ENCODE assay signal across 8 cellular contexts in the genomic region with DNA sequence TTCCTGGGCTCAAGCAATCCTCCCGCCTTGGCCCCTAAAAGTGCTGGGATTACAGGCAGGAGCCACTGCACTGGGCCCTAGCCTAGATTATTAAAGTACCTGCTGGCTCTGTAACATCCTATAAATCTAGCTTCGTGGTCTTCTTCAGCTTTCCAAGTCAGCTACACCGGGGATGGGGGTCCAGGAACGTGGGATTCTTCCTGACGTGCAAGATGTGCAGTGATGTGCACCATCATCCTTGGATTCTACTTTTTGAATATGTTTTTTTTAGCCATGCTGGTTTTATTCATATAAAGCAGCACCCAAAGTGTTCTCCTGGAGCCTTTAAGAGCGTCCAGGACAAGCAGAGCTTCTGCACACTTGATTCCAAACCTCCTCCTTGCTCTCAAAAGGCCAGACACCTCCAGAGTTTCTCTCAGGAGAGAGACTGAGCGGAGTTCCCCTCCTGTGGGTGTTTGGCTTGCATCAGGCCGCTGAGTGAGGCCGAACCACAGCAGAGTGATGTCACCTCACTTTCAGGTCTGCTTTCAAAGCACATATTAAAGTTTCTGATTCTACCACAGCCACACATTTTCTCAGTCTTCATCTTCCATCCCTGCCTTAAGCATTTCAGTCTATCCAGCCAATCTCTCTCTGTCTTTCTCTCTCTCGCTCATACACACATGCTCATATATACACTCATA. TPM values are rescaled to one million over a fixed set of nuclear protein-coding genes. Genes with fewer than 3 reads are reported as not detected.
DNase-seq lines count a peak whose midpoint lies in the region; ATAC-seq and TF ChIP-seq lines count a peak whose summit lies in the region.

No MANE protein-coding gene starts in this region.

- ATAC-seq in GM19397 (IDR thresholded peaks at IDR 0.05; ENCODE audit: unreplicated experiment): peak; percentile 67
- ATAC-seq in HG03442 (IDR thresholded peaks at IDR 0.05; ENCODE audit: unreplicated experiment): peak; percentile 65

- H4K8ac ChIP-seq in mesendoderm (ENCODE audit: low read depth, low read length): no peak overlapping the region

- H3K4me1 ChIP-seq in PC-9 (replicated peaks; ENCODE audit: insufficient read depth) (no peaks in the 10 kb centered on the region; the same call in 1 of the 2 replicates), mesendoderm (ENCODE audit: control insufficient read depth, low read depth, low read length) (no peaks in the 10 kb centered on the region)

- H3K4me2 ChIP-seq in PC-9: no peak overlapping the region
- H3K4me2 ChIP-seq in mesendoderm (ENCODE audit: low read length): no peak overlapping the region

- POLR2A ChIA-PET in PC-9 (lab: Charles Lee; ENCODE audit: unreplicated experiment): no interaction called here

- DNase-seq in activated CD8-positive, alpha-beta memory T cell treated with anti-CD3 and anti-CD28 coated beads for 1 hour (ENCODE audit: extremely low read depth in 1 of 2, low read depth in 1 of 2): peak; percentile 63 to 65
- peak; percentile 79 for DNase-seq in germinal center (ENCODE audit: low spot score)
- peak; percentile 72 for DNase-seq in stimulated activated CD8-positive, alpha-beta memory T cell treated with anti-CD3 and anti-CD28 coated beads, Interleukin-7, amount 100 ng/mL, for 24 hours (ENCODE audit: low read depth)
- DNase-seq in middle frontal gyrus (ENCODE audit: extremely low spot score, low spot score): no peak
- DNase-seq in PC-9: no peak
- DNase-seq in mesendoderm: no peak

- no peaks in the 10 kb centered on the region for H3K79me1 ChIP-seq in mesendoderm (ENCODE audit: low read length)

- H3K27ac ChIP-seq in PC-9: no peak overlapping the region
- H3K27ac ChIP-seq in mesendoderm (ENCODE audit: low read depth, low read length): no peak overlapping the region

- H2AK5ac ChIP-seq in mesendoderm (ENCODE audit: low read length): no peak overlapping the region

- TF ChIP-seq CTCF in PC-9 (conservative IDR thresholded peaks at IDR 0.05): no peak

- H3K36me3 ChIP-seq in PC-9 (ENCODE audit: low read depth) (no peaks in the 10 kb centered on the region), mesendoderm (ENCODE audit: control insufficient read depth, insufficient read depth, low read length) (no peaks in the 10 kb centered on the region)

- no peak overlapping the region for H3K4me3 ChIP-seq in PC-9
- H3K4me3 ChIP-seq in mesendoderm (ENCODE audit: low read length): no peak overlapping the region

- no peak overlapping the region for H3K9ac ChIP-seq in mesendoderm (ENCODE audit: low read length)

- no peaks in the 10 kb centered on the region for H3K27me3 ChIP-seq in PC-9 (ENCODE audit: insufficient read depth, low read depth)
- no peaks in the 10 kb centered on the region for H3K27me3 ChIP-seq in mesendoderm (ENCODE audit: insufficient read depth, low read length, poor library complexity)

- H3K56ac ChIP-seq in mesendoderm (ENCODE audit: low read length): no peak overlapping the region

- CTCF ChIA-PET in PC-9 (lab: Charles Lee): no interaction called here

- 100% methylated on average over 1 of the region's 10 CpGs for WGBS in mesendoderm (ENCODE audit: extremely low coverage, insufficient coverage, low lambda C conversion rate)

- no peak overlapping the region for H3K4ac ChIP-seq in mesendoderm (ENCODE audit: low read depth, low read length)

- no peaks in the 10 kb centered on the region for H3K9me2 ChIP-seq in PC-9 (ENCODE audit: insufficient read depth)

- peaks cover 4% of the 10 kb centered on the region; the same call in 1 of the 2 replicates for H3F3A ChIP-seq in PC-9 (ENCODE audit: insufficient read depth, low read depth)

- no peak overlapping the region for H2BK120ac ChIP-seq in mesendoderm (ENCODE audit: low read depth, low read length)

- H4K5ac ChIP-seq in mesendoderm (ENCODE audit: low read length): no peak overlapping the region

- H2BK15ac ChIP-seq in mesendoderm (replicated peaks; ENCODE audit: low read depth): no peak overlapping the region

- no peak overlapping the region for H3K23ac ChIP-seq in mesendoderm (ENCODE audit: low read length)

- H2AFZ ChIP-seq in PC-9: no peak overlapping the region

- H2BK5ac ChIP-seq in mesendoderm (ENCODE audit: low read length): no peak overlapping the region

- H3K79me2 ChIP-seq in PC-9 (ENCODE audit: low read depth) (no peaks in the 10 kb centered on the region), mesendoderm (ENCODE audit: control insufficient read depth, insufficient read depth, low read length) (no peaks in the 10 kb centered on the region)

- H3K9me3 ChIP-seq in PC-9 (ENCODE audit: insufficient read depth, low read depth): no peaks in the 10 kb centered on the region

- BruUV-seq in PC-9 (replicated peaks; lab: Mats Ljungman, UMichigan): no TSS peak

- no peaks in the 10 kb centered on the region for H4K20me1 ChIP-seq in PC-9 (ENCODE audit: insufficient read depth)

- intact Hi-C loops in PC-9 (cut with micrococcal nuclease; ENCODE audit: unreplicated experiment): no loop called here

- H3K18ac ChIP-seq in mesendoderm (ENCODE audit: low read length): no peak overlapping the region

RNA-seq across cellular contexts. Expression of a gene that starts 33.4 kb away (rescaled TPM):
- total RNA-seq in PC-9 (2021): 6.5 and 9.4 TPM in 2 replicates
- polyA plus RNA-seq in mesendoderm (2013, experiment 1 of 2): 10.7 TPM
- 10.7 TPM for polyA plus RNA-seq in mesendoderm (2013, experiment 2 of 2)

Comparison
In these comparisons a context has a peak if more than half of its experiments do, and no peak if none do; other contexts are left out.
1. DNase-seq: peak in activated CD8-positive, alpha-beta memory T cell treated with anti-CD3 and anti-CD28 coated beads for 1 hour (2 of 2), germinal center (single experiment) and stimulated activated CD8-positive, alpha-beta memory T cell treated with anti-CD3 and anti-CD28 coated beads, Interleukin-7, amount 100 ng/mL, for 24 hours (single experiment); none in middle frontal gyrus (single experiment), PC-9 (0 of 2) and mesendoderm (single experiment).